ENCODE assay signal across 8 cellular contexts in genomic region chr19:4373601-4374441, GRCh38. TPM values are rescaled to one million over a fixed set of nuclear protein-coding genes. Genes with fewer than 3 reads are reported as not detected.
DNase-seq lines count a peak whose midpoint lies in the region; ATAC-seq and TF ChIP-seq lines count a peak whose summit lies in the region.

No MANE protein-coding gene starts in this region.

- peak overlapping the region in 1 of 2 donors; percentile 45 for H3K4me3 Mint-ChIP-seq in CD14-positive monocyte

- H3K4me3 ChIP-seq in SJCRH30 = no peak overlapping the region
- no peak overlapping the region for H3K4me3 ChIP-seq in fibroblast of pulmonary artery (replicated peaks; ENCODE audit: low read depth, low read length)
- H3K4me3 ChIP-seq in osteoblast (ENCODE audit: insufficient read depth, low read length) = peak overlapping the region; percentile 8

- no peaks in the 10 kb centered on the region for H3K27me3 ChIP-seq in SJCRH30
- H3K27me3 ChIP-seq in osteoblast (ENCODE audit: insufficient read depth, low read length) = no peaks in the 10 kb centered on the region

- H3K4me1 ChIP-seq in SJCRH30 (peaks cover 43% of the 10 kb centered on the region), osteoblast (ENCODE audit: insufficient read depth, low read length) (peaks cover 72% of the 10 kb centered on the region)

- H3K36me3 ChIP-seq in SJCRH30 = no peaks in the 10 kb centered on the region
- H3K36me3 ChIP-seq in osteoblast (ENCODE audit: insufficient read depth, low read length) = no peaks in the 10 kb centered on the region

- H4K20me1 ChIP-seq in osteoblast (ENCODE audit: insufficient read depth, low read length) = peaks cover 82% of the 10 kb centered on the region

- H3K4me1 Mint-ChIP-seq in CD14-positive monocyte = peaks cover 68% of the 10 kb centered on the region

- intact Hi-C loops in CD14-positive monocyte (cut with micrococcal nuclease) = loop anchor here in 1 of 2 donors (2.0 kb wide), 1 partner anchor 57 kb away; no protein-coding TSS in a partner anchor

- H2AFZ ChIP-seq in osteoblast (ENCODE audit: low read length) = no peak overlapping the region

- no peaks in the 10 kb centered on the region for H3K27me3 Mint-ChIP-seq in CD14-positive monocyte (ENCODE audit: low read depth in 3 of 3)

- no peak for TF ChIP-seq CTCF in CD14-positive monocyte (IDR thresholded peaks at IDR 0.05)
- no peak for TF ChIP-seq CTCF in fibroblast of pulmonary artery (IDR thresholded peaks at IDR 0.05; ENCODE audit: low read length, missing control alignments)
- no peak for TF ChIP-seq CTCF in osteoblast (IDR thresholded peaks at IDR 0.05; ENCODE audit: extremely low read depth, low read depth, low read length)

- H3K27ac ChIP-seq in SJCRH30 (peak overlapping the region; percentile 65), osteoblast (ENCODE audit: low read depth, low read length) (peak overlapping the region; percentile 90)

- H3K36me3 Mint-ChIP-seq in CD14-positive monocyte = peaks cover 19 to 47% of the 10 kb centered on the region in 2 donors

- DNase-seq in CD14-positive monocyte (ENCODE audit: low spot score) = peak; percentile 77
- DNase-seq in SJCRH30 = no peak
- DNase-seq in fibroblast of pulmonary artery (ENCODE audit: low read depth) = peak; percentile 45
- peak; percentile 78 for DNase-seq in osteoblast (ENCODE audit: insufficient read length, low spot score, missing footprints)
- no peak for DNase-seq in NCI-H146 (lab: John Stamatoyannopoulos, UW)
- DNase-seq in NCI-H2107 treated with DMSO at 0.1 percent for 48 hours (lab: John Stamatoyannopoulos, UW; ENCODE audit: unreplicated experiment) = no peak

- H3K4me2 ChIP-seq in osteoblast (ENCODE audit: insufficient read depth, low read length) = peak overlapping the region; percentile 40

- H3K27ac Mint-ChIP-seq in CD14-positive monocyte = peak overlapping the region; percentile 70 to 94 (median 88)

- no peak for ATAC-seq in GM21528 (IDR thresholded peaks at IDR 0.05; ENCODE audit: low FRiP score, unreplicated experiment)
- no peak for ATAC-seq in HG02885 (IDR thresholded peaks at IDR 0.05; ENCODE audit: poor library complexity, unreplicated experiment)

- H3K9me3 Mint-ChIP-seq in CD14-positive monocyte = no peaks in the 10 kb centered on the region

- peaks cover 93% of the 10 kb centered on the region for H3K79me2 ChIP-seq in osteoblast (ENCODE audit: insufficient read depth, low read length)

- H3K9me3 ChIP-seq in SJCRH30 (replicated peaks) (no peaks in the 10 kb centered on the region), osteoblast (ENCODE audit: low read depth, low read length) (no peaks in the 10 kb centered on the region)

RNA-seq across cellular contexts. Expression of gene SH3GL1, which starts 26.5 kb away (rescaled TPM):
- polyA plus RNA-seq in CD14-positive monocyte = 10 to 100 TPM; 14.0 to 15.0 TPM
- 56.9 and 60.0 TPM in 2 replicates for total RNA-seq in SJCRH30 (2014; rRNA removed; shearing (Covaris generic))
- 83.2 and 84.9 TPM in 2 replicates for total RNA-seq in osteoblast

RNA-seq across cellular contexts. Expression of gene CHAF1A, which starts 28.6 kb away (rescaled TPM):
- polyA plus RNA-seq in CD14-positive monocyte = 1 to 10 TPM; 4.4 to 5.4 TPM
- total RNA-seq in SJCRH30 (2014; rRNA removed; shearing (Covaris generic)) = 44.2 and 54.6 TPM in 2 replicates
- total RNA-seq in osteoblast = 3.6 and 5.6 TPM in 2 replicates

RNA-seq across cellular contexts. Expression of gene MPND, which starts 30.5 kb away (rescaled TPM):
- polyA plus RNA-seq in CD14-positive monocyte = 1 to 10 TPM; 6.5 to 7.0 TPM
- total RNA-seq in SJCRH30 (2014; rRNA removed; shearing (Covaris generic)) = 3.8 and 8.3 TPM in 2 replicates
- 6.8 and 6.9 TPM in 2 replicates for total RNA-seq in osteoblast

RNA-seq across cellular contexts. Expression of gene STAP2, which starts 35.2 kb away (rescaled TPM):
- under 1 TPM in 1 of 2 donors, not detected in 1; 0.17 TPM for polyA plus RNA-seq in CD14-positive monocyte
- 9.7 and 11.9 TPM in 2 replicates for total RNA-seq in SJCRH30 (2014; rRNA removed; shearing (Covaris generic))
- total RNA-seq in osteoblast = 2.4 and 2.5 TPM in 2 replicates

Comparison
In these comparisons a context has a peak if more than half of its experiments do, and no peak if none do; other contexts are left out.
1. DNase-seq: peak in CD14-positive monocyte (single experiment), fibroblast of pulmonary artery (single experiment) and osteoblast (single experiment); none in SJCRH30 (0 of 2), NCI-H146 (single experiment) and NCI-H2107 treated with DMSO at 0.1 percent for 48 hours (single experiment).